1 cellular context compared by ENCODE assay signal in genomic region chr12:124484067-124484466, GRCh38.
TF ChIP-seq lines count a peak whose summit lies in the region.

No MANE protein-coding gene starts in this region.

TF ChIP-seq in H1, 55 proteins besides CTCF, POLR2A, EP300 and RAD21:
- no peak for TF ChIP-seq SIRT6 (IDR thresholded peaks at IDR 0.05; ENCODE audit: low read length)
- TF ChIP-seq GTF2F1 (IDR thresholded peaks at IDR 0.05; ENCODE audit: borderline replicate concordance, low read depth, low read length): no peak
- no peak for TF ChIP-seq SIN3A (conservative IDR thresholded peaks at IDR 0.05 in 1 of 2, IDR thresholded peaks at IDR 0.05 in 1 of 2; ENCODE audit: low read depth in 1 of 2, low read length in 2 of 2)
- no peak for TF ChIP-seq SIX5 (IDR thresholded peaks at IDR 0.05; ENCODE audit: low read depth, low read length)
- TF ChIP-seq, protein P1, sequence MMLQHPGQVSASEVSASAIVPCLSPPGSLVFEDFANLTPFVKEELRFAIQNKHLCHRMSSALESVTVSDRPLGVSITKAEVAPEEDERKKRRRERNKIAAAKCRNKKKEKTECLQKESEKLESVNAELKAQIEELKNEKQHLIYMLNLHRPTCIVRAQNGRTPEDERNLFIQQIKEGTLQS (IDR thresholded peaks at IDR 0.05; ENCODE audit: insufficient read depth, low read depth, low read length): no peak
- TF ChIP-seq JUN (IDR thresholded peaks at IDR 0.05; ENCODE audit: low read depth, low read length): no peak
- TF ChIP-seq RNF2 (IDR thresholded peaks at IDR 0.05; ENCODE audit: borderline replicate concordance, low read depth, low read length, missing control alignments, poor library complexity, severe bottlenecking): no peak
- TF ChIP-seq CTBP2 (IDR thresholded peaks at IDR 0.05; ENCODE audit: borderline replicate concordance, insufficient read depth, insufficient read length, low read length): no peak
- TF ChIP-seq TAF7 (optimal IDR thresholded peaks at IDR 0.05; ENCODE audit: borderline replicate concordance, low read depth, low read length): no peak
- no peak for TF ChIP-seq KDM5A (IDR thresholded peaks at IDR 0.05; ENCODE audit: low read length)
